In genomic region chr5:87339986-87340385, GRCh38 we compare ENCODE assay signal across 15 cellular contexts.
DNase-seq lines count a peak whose midpoint lies in the region; ATAC-seq, FAIRE-seq and TF ChIP-seq lines count a peak whose summit lies in the region.
"Had no signal": no experiment of that assay in that cellular context is flagged by ENCODE, and none has a peak within 500 bp of the region (broad histone marks: within the 10 kb centered on the region; RNA-seq: fewer than 3 reads in every experiment).

No MANE protein-coding gene starts in this region.

- no peak overlapping the region for H3K9ac ChIP-seq in kidney (ENCODE audit: low read length in 2 of 2)
- H3K9ac ChIP-seq: parathyroid adenoma had no signal

- peak overlapping the region; percentile 57 for H3K27ac ChIP-seq in effector memory CD4-positive, alpha-beta T cell (ENCODE audit: insufficient read depth, low read length, poor library complexity, severe bottlenecking)
- H3K27ac ChIP-seq in upper lobe of right lung (peak overlapping the region; percentile 8), kidney (ENCODE audit: low read depth in 2 of 2, low read length in 2 of 2) (no peak overlapping the region)
- H3K27ac ChIP-seq: breast epithelium, parathyroid adenoma had no signal

- intact Hi-C loops in upper lobe of right lung (cut with DNase I) = no loop called here
- intact Hi-C loops in kidney (cut with DNase I) = no loop called here

- peaks cover 22% of the 10 kb centered on the region for H3K36me3 ChIP-seq in effector memory CD4-positive, alpha-beta T cell (ENCODE audit: control insufficient read depth, insufficient read depth, low read length)
- H3K36me3 ChIP-seq in upper lobe of right lung (peaks cover 26% of the 10 kb centered on the region), kidney (ENCODE audit: control insufficient read depth in 1 of 2, insufficient read depth in 2 of 2, low read length in 2 of 2) (peaks cover 6 to 7% of the 10 kb centered on the region in 2 donors)
- H3K36me3 ChIP-seq: breast epithelium had no signal

- no peak for FAIRE-seq in kidney (lab: Jason Lieb, UNC)
- FAIRE-seq: small intestine had no signal

- CTCF ChIA-PET in activated CD8-positive, alpha-beta memory T cell treated with anti-CD3 and anti-CD28 coated beads, Interleukin-2, amount 10 ng/mL, durations not matched to agents 7 days and 5 days (lab: Charles Lee) = interaction anchor here (1.6 kb wide), 1 partner anchor 72 kb away, joined by 3 read pairs; no protein-coding TSS in a partner anchor

- H3K4me1 Mint-ChIP-seq in activated CD8-positive, alpha-beta memory T cell treated with anti-CD3 and anti-CD28 coated beads, Interleukin-2, amount 10 ng/mL, durations not matched to agents 7 days and 5 days = peaks cover 20% of the 10 kb centered on the region

- peak overlapping the region; percentile 86 for H3K27ac Mint-ChIP-seq in activated CD8-positive, alpha-beta memory T cell treated with anti-CD3 and anti-CD28 coated beads, Interleukin-2, amount 10 ng/mL, durations not matched to agents 7 days and 5 days

- H3K4me3 ChIP-seq in effector memory CD4-positive, alpha-beta T cell (ENCODE audit: insufficient read depth, low read depth, low read length, poor library complexity, severe bottlenecking) = no peak overlapping the region
- H3K4me3 ChIP-seq in upper lobe of right lung (no peak overlapping the region), kidney (ENCODE audit: low read length in 2 of 2) (no peak overlapping the region)
- H3K4me3 ChIP-seq: breast epithelium had no signal

- H3K27me3 Mint-ChIP-seq in activated CD8-positive, alpha-beta memory T cell treated with anti-CD3 and anti-CD28 coated beads, Interleukin-2, amount 10 ng/mL, durations not matched to agents 7 days and 5 days = no peaks in the 10 kb centered on the region

- H3K36me3 Mint-ChIP-seq in activated CD8-positive, alpha-beta memory T cell treated with anti-CD3 and anti-CD28 coated beads, Interleukin-2, amount 10 ng/mL, durations not matched to agents 7 days and 5 days = peaks cover 57% of the 10 kb centered on the region

- no peak overlapping the region for H3K4me3 Mint-ChIP-seq in activated CD8-positive, alpha-beta memory T cell treated with anti-CD3 and anti-CD28 coated beads, Interleukin-2, amount 10 ng/mL, durations not matched to agents 7 days and 5 days

- ATAC-seq in activated CD8-positive, alpha-beta memory T cell treated with anti-CD3 and anti-CD28 coated beads, Interleukin-2, amount 10 ng/mL, durations not matched to agents 7 days and 5 days = no peak
- no peak for ATAC-seq in upper lobe of right lung

- TF ChIP-seq CTCF in upper lobe of right lung (IDR thresholded peaks at IDR 0.05) = no peak
- TF ChIP-seq CTCF in kidney (IDR thresholded peaks at IDR 0.05; ENCODE audit: borderline replicate concordance, extremely low read depth, insufficient read depth) = no peak

- H3K9me3 ChIP-seq in effector memory CD4-positive, alpha-beta T cell (ENCODE audit: control insufficient read depth, low read length) = no peaks in the 10 kb centered on the region
- H3K9me3 ChIP-seq in upper lobe of right lung (no peaks in the 10 kb centered on the region), kidney (ENCODE audit: control insufficient read depth in 1 of 2, low read length in 2 of 2) (no peaks in the 10 kb centered on the region)
- H3K9me3 ChIP-seq: breast epithelium had no signal

- no peaks in the 10 kb centered on the region for H3K4me1 ChIP-seq in effector memory CD4-positive, alpha-beta T cell (ENCODE audit: control insufficient read depth, insufficient read depth, low read length, poor library complexity, severe bottlenecking)
- H3K4me1 ChIP-seq in upper lobe of right lung = no peaks in the 10 kb centered on the region
- no peaks in the 10 kb centered on the region for H3K4me1 ChIP-seq in kidney (ENCODE audit: control insufficient read depth in 1 of 2, insufficient read depth in 1 of 2, low read depth in 1 of 2, low read length in 2 of 2)
- H3K4me1 ChIP-seq: breast epithelium, parathyroid adenoma had no signal

- DNase-seq in activated CD8-positive, alpha-beta memory T cell treated with anti-CD3 and anti-CD28 coated beads, Interleukin-2, amount 10 ng/mL, durations not matched to agents 7 days and 5 days = no peak
- DNase-seq in activated CD8-positive, alpha-beta memory T cell treated with anti-CD3 and anti-CD28 coated beads, Interleukin-2, amount 50 U/mL, for 4 hours = no peak
- peak; percentile 63 for DNase-seq in M059J (ENCODE audit: low read depth)
- no peak for DNase-seq in effector memory CD4-positive, alpha-beta T cell
- no peak for DNase-seq in upper lobe of right lung
- DNase-seq in NCI-H526 treated with DMSO at 0.1 percent for 48 hours (lab: John Stamatoyannopoulos, UW) = no peak
- DNase-seq in NCI-H2081 treated with DMSO at 0.1 percent for 48 hours (lab: John Stamatoyannopoulos, UW) = no peak
- DNase-seq in kidney = no peak
- DNase-seq: activated CD4-positive, alpha-beta T cell treated with anti-CD3 and anti-CD28 coated beads, Interleukin-2, amount 50 U/mL, for 48 hours; NCI-H2107; SHP77 treated with DMSO at 0.1 percent for 48 hours; T1000 had no signal

- no peaks in the 10 kb centered on the region for H3K27me3 ChIP-seq in effector memory CD4-positive, alpha-beta T cell (replicated peaks; ENCODE audit: control insufficient read depth, insufficient read depth, low read length, poor library complexity, severe bottlenecking)
- H3K27me3 ChIP-seq in upper lobe of right lung = no peaks in the 10 kb centered on the region
- H3K27me3 ChIP-seq: breast epithelium had no signal

- H3K9me3 Mint-ChIP-seq in activated CD8-positive, alpha-beta memory T cell treated with anti-CD3 and anti-CD28 coated beads, Interleukin-2, amount 10 ng/mL, durations not matched to agents 7 days and 5 days (ENCODE audit: low read depth) = peaks cover 8% of the 10 kb centered on the region

Comparison
In these comparisons a context has a peak if more than half of its experiments do, and no peak if none do; other contexts are left out.
1. H3K27ac ChIP-seq: peak in effector memory CD4-positive, alpha-beta T cell (single experiment) and upper lobe of right lung (single experiment); none in kidney (0 of 2).